17 cellular contexts compared by ENCODE assay signal in genomic region chr20:61371501-61372150, GRCh38.
DNase-seq lines count a peak whose midpoint lies in the region; ATAC-seq and TF ChIP-seq lines count a peak whose summit lies in the region.
"Had no signal": no experiment of that assay in that cellular context is flagged by ENCODE, and none has a peak within 500 bp of the region (broad histone marks: within the 10 kb centered on the region; RNA-seq: fewer than 3 reads in every experiment).

No MANE protein-coding gene starts in this region.

- H3K27ac Mint-ChIP-seq in brain: peak overlapping the region in 4 of 5 experiments; percentile 93 to 99 (median 96)
- H3K27ac Mint-ChIP-seq: CD14-positive monocyte had no signal

- no peaks in the 10 kb centered on the region for H3K27me3 ChIP-seq in layer of hippocampus (ENCODE audit: control insufficient read depth, insufficient read depth, low read length)

- peaks cover 5% of the 10 kb centered on the region for H3K36me3 Mint-ChIP-seq in brain
- H3K36me3 Mint-ChIP-seq: CD14-positive monocyte had no signal

- H3K4me3 Mint-ChIP-seq in brain: peak overlapping the region in 4 of 5 experiments; percentile 49 to 79 (median 76)
- H3K4me3 Mint-ChIP-seq: CD14-positive monocyte, H9 had no signal

- peaks cover 59% of the 10 kb centered on the region for H3K4me1 Mint-ChIP-seq in brain
- H3K4me1 Mint-ChIP-seq: CD14-positive monocyte had no signal

- H3K27ac ChIP-seq in layer of hippocampus (ENCODE audit: low read depth, low read length): peak overlapping the region; percentile 68
- H3K27ac ChIP-seq: A549, RWPE1 had no signal

- H3K9me3 Mint-ChIP-seq in brain: peaks cover 0 to 4% (median 0%) of the 10 kb centered on the region in 5 experiments

- peak; percentile 23 for DNase-seq in AG10803 (ENCODE audit: low read depth)
- DNase-seq in posterior vena cava (ENCODE audit: low spot score): peak; percentile 78
- no peak for DNase-seq in CD1c-positive myeloid dendritic cell (ENCODE audit: extremely low spot score)
- DNase-seq in hypothalamus (lab: John Stamatoyannopoulos, UW): no peak
- no peak for DNase-seq in GM10266 (ENCODE audit: extremely low spot score)
- DNase-seq: AML-193, Caco-2, EL, H9, NCI-H1930, NCI-H69 had no signal

- ATAC-seq in HG02588 (IDR thresholded peaks at IDR 0.05; ENCODE audit: unreplicated experiment): no peak

- H3K27me3 Mint-ChIP-seq in brain: no peaks in the 10 kb centered on the region

- no peak for TF ChIP-seq CTCF in AG10803 (conservative IDR thresholded peaks at IDR 0.05; ENCODE audit: low read length)
- no peak for TF ChIP-seq CTCF in brain (conservative IDR thresholded peaks at IDR 0.05)
- TF ChIP-seq CTCF in GM10266 (IDR thresholded peaks at IDR 0.05; ENCODE audit: control insufficient read depth, insufficient read depth, low read depth, missing control alignments): no peak

- no peak overlapping the region for H3K4me3 ChIP-seq in AG10803 (ENCODE audit: low read length)
- H3K4me3 ChIP-seq: A549 had no signal

- intact Hi-C loops in posterior vena cava (cut with DNase I): no loop called here

Comparison
In these comparisons a context has a peak if more than half of its experiments do, and no peak if none do; other contexts are left out.
1. DNase-seq: peak in AG10803 (single experiment) and posterior vena cava (single experiment); none in CD1c-positive myeloid dendritic cell (single experiment), hypothalamus (0 of 51) and GM10266 (single experiment).